1 cellular context compared by ENCODE assay signal in the genomic region with DNA sequence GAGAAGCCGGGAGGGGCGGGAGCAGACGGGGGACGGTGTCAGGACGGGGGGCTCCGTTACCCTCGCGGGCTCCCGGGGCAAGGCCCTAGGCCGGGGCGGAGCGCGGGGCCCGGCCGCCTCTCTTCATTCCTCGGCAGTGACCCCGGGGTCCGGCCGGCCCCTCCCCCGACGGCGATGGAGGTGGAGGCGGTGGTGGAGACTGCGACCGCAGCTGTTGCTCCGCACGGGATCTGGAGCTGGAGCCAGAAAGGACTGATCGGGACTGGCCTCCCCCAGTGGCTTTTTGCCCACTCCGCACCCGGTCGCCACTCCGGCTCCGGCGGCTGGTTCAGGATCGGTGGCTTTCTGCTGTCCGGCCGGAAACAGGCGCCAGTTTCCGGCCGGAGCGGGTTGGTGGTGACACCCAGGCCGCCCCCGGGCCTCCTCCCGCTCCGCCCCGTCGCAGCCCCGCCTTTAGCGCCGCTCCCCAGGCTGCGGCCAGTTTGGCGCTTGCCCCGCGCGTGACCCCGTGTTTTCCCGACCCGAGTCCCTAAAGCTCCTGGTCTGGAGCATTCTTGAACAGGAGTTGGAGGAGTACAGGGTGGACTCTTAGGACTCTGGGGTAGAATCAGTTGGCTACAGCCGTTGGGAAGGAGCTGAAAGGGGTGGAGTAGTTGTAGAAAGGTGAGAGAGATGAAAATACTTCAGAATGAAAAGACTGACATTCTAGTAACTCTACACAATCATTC.
TF ChIP-seq lines count a peak whose summit lies in the region.

A gene (minus strand): TSS at position 339 of the 728 bp plus-strand sequence. CDS start 33,216 bp downstream, outside the sequence.

TF ChIP-seq in HepG2, 621 proteins besides CTCF, POLR2A, EP300 and RAD21 (continued from another document and continues in another):
- TF ChIP-seq, protein P1, sequence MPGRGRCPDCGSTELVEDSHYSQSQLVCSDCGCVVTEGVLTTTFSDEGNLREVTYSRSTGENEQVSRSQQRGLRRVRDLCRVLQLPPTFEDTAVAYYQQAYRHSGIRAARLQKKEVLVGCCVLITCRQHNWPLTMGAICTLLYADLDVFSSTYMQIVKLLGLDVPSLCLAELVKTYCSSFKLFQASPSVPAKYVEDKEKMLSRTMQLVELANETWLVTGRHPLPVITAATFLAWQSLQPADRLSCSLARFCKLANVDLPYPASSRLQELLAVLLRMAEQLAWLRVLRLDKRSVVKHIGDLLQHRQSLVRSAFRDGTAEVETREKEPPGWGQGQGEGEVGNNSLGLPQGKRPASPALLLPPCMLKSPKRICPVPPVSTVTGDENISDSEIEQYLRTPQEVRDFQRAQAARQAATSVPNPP (CRISPR knock-in tag; IDR thresholded peaks at IDR 0.05) = no peak
- TF ChIP-seq TBX3 (IDR thresholded peaks at IDR 0.05; ENCODE audit: borderline replicate concordance) (peak; percentile 17; the same call in 1 of the 2 replicates), U2AF2 (IDR thresholded peaks at IDR 0.05; ENCODE audit: low read depth, low read length) (no peak), FOXC1 (CRISPR knock-in tag; IDR thresholded peaks at IDR 0.05; ENCODE audit: borderline replicate concordance) (no peak), NFE2 (CRISPR knock-in tag; IDR thresholded peaks at IDR 0.05) (no peak), TBP (CRISPR knock-in tag; IDR thresholded peaks at IDR 0.05) (no peak), ZNF251 (CRISPR knock-in tag; IDR thresholded peaks at IDR 0.05) (0 out of 2 replicates have a peak, but pooled peaks have one; percentile 54), ZSCAN29 (CRISPR knock-in tag; conservative IDR thresholded peaks at IDR 0.05) (peak; percentile 34; the same call in 1 of the 2 replicates), ZNF33B (CRISPR knock-in tag; IDR thresholded peaks at IDR 0.05) (no peak), SKI (IDR thresholded peaks at IDR 0.05; ENCODE audit: partially characterized antibody) (peak; percentile 87), HNRNPL (IDR thresholded peaks at IDR 0.05; ENCODE audit: low read depth, low read length) (peak; percentile 73; the same call in 1 of the 2 replicates), MTF2 (CRISPR knock-in tag; IDR thresholded peaks at IDR 0.05; ENCODE audit: borderline replicate concordance) (no peak), PHF20 (CRISPR knock-in tag; IDR thresholded peaks at IDR 0.05) (peak; percentile 85), GTF3A (CRISPR knock-in tag; conservative IDR thresholded peaks at IDR 0.05) (no peak), ZNF292 (CRISPR knock-in tag; IDR thresholded peaks at IDR 0.05; ENCODE audit: borderline replicate concordance, low read depth) (0 out of 2 replicates have a peak, but pooled peaks have one; percentile 44), ZNF17 (CRISPR knock-in tag; IDR thresholded peaks at IDR 0.05) (no peak), TEAD3 (CRISPR knock-in tag; optimal IDR thresholded peaks at IDR 0.05; ENCODE audit: borderline replicate concordance) (peak; percentile 67), ZNF496 (CRISPR knock-in tag; IDR thresholded peaks at IDR 0.05; ENCODE audit: insufficient replicate concordance) (no peak), PHF5A (CRISPR knock-in tag; IDR thresholded peaks at IDR 0.05; ENCODE audit: low read depth, unreplicated experiment) (peak; percentile 91), ZNF431 (CRISPR knock-in tag; IDR thresholded peaks at IDR 0.05; ENCODE audit: borderline replicate concordance, low read depth) (peak; percentile 69; the same call in 1 of the 2 replicates), ARHGAP35 (CRISPR knock-in tag; IDR thresholded peaks at IDR 0.05; ENCODE audit: borderline replicate concordance) (peak; percentile 20; the same call in 1 of the 2 replicates), MED13 (CRISPR knock-in tag; IDR thresholded peaks at IDR 0.05) (0 out of 2 replicates have a peak, but pooled peaks have one; percentile 19), ZNF260 (CRISPR knock-in tag; IDR thresholded peaks at IDR 0.05; ENCODE audit: borderline replicate concordance, low read depth) (no peak), MXD4 (CRISPR knock-in tag; IDR thresholded peaks at IDR 0.05) (peak; percentile 61; the same call in 1 of the 2 replicates), CCDC6 (CRISPR knock-in tag; IDR thresholded peaks at IDR 0.05) (peak; percentile 87), ZNF230 (CRISPR knock-in tag; IDR thresholded peaks at IDR 0.05) (peak; percentile 84; the same call in 1 of the 2 replicates), ZNF264 (CRISPR knock-in tag; IDR thresholded peaks at IDR 0.05) (no peak), KAT8 (CRISPR knock-in tag; IDR thresholded peaks at IDR 0.05) (peak; percentile 93), IRF2 (CRISPR knock-in tag; IDR thresholded peaks at IDR 0.05) (peak; percentile 86), HCFC1 (IDR thresholded peaks at IDR 0.05; ENCODE audit: low read depth, low read length) (peak; percentile 54; the same call in 1 of the 2 replicates), CREM (IDR thresholded peaks at IDR 0.05) (0 out of 2 replicates have a peak, but pooled peaks have one; percentile 23), CREM (CRISPR knock-in tag; IDR thresholded peaks at IDR 0.05) (no peak), DNMT1 (CRISPR knock-in tag; IDR thresholded peaks at IDR 0.05) (no peak), MBNL3 (CRISPR knock-in tag; conservative IDR thresholded peaks at IDR 0.05) (no peak), ZNF879 (CRISPR knock-in tag; IDR thresholded peaks at IDR 0.05) (peak; percentile 84; the same call in 1 of the 2 replicates), NRL (CRISPR knock-in tag; IDR thresholded peaks at IDR 0.05; ENCODE audit: borderline replicate concordance) (peak; percentile 76; the same call in 1 of the 2 replicates), RORA (CRISPR knock-in tag; IDR thresholded peaks at IDR 0.05) (no peak), ASH2L (IDR thresholded peaks at IDR 0.05; ENCODE audit: insufficient read length, low read depth, low read length) (peak; percentile 98), ZNF3 (CRISPR knock-in tag; IDR thresholded peaks at IDR 0.05) (no peak), SPEN (CRISPR knock-in tag; IDR thresholded peaks at IDR 0.05; ENCODE audit: low read depth) (peak; percentile 83), PPARG (CRISPR knock-in tag; conservative IDR thresholded peaks at IDR 0.05) (peak; percentile 69), ZBTB7B (CRISPR knock-in tag; IDR thresholded peaks at IDR 0.05) (peak; percentile 91; the same call in 1 of the 2 replicates), SNAI1 (CRISPR knock-in tag; IDR thresholded peaks at IDR 0.05; ENCODE audit: borderline replicate concordance) (0 out of 2 replicates have a peak, but pooled peaks have one; percentile 56)
- TF ChIP-seq, protein P2, sequence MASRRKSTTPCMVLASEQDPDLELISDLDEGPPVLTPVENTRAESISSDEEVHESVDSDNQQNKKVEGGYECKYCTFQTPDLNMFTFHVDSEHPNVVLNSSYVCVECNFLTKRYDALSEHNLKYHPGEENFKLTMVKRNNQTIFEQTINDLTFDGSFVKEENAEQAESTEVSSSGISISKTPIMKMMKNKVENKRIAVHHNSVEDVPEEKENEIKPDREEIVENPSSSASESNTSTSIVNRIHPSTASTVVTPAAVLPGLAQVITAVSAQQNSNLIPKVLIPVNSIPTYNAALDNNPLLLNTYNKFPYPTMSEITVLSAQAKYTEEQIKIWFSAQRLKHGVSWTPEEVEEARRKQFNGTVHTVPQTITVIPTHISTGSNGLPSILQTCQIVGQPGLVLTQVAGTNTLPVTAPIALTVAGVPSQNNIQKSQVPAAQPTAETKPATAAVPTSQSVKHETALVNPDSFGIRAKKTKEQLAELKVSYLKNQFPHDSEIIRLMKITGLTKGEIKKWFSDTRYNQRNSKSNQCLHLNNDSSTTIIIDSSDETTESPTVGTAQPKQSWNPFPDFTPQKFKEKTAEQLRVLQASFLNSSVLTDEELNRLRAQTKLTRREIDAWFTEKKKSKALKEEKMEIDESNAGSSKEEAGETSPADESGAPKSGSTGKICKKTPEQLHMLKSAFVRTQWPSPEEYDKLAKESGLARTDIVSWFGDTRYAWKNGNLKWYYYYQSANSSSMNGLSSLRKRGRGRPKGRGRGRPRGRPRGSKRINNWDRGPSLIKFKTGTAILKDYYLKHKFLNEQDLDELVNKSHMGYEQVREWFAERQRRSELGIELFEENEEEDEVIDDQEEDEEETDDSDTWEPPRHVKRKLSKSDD (CRISPR knock-in tag; IDR thresholded peaks at IDR 0.05; ENCODE audit: low read depth) = no peak
- TF ChIP-seq, protein P3, sequence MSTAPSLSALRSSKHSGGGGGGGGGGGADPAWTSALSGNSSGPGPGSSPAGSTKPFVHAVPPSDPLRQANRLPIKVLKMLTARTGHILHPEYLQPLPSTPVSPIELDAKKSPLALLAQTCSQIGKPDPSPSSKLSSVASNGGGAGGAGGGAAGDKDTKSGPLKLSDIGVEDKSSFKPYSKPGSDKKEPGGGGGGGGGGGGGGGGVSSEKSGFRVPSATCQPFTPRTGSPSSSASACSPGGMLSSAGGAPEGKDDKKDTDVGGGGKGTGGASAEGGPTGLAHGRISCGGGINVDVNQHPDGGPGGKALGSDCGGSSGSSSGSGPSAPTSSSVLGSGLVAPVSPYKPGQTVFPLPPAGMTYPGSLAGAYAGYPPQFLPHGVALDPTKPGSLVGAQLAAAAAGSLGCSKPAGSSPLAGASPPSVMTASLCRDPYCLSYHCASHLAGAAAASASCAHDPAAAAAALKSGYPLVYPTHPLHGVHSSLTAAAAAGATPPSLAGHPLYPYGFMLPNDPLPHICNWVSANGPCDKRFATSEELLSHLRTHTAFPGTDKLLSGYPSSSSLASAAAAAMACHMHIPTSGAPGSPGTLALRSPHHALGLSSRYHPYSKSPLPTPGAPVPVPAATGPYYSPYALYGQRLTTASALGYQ (CRISPR knock-in tag; IDR thresholded peaks at IDR 0.05) = peak; percentile 37; the same call in 1 of the 2 replicates
- TF ChIP-seq, protein P4, sequence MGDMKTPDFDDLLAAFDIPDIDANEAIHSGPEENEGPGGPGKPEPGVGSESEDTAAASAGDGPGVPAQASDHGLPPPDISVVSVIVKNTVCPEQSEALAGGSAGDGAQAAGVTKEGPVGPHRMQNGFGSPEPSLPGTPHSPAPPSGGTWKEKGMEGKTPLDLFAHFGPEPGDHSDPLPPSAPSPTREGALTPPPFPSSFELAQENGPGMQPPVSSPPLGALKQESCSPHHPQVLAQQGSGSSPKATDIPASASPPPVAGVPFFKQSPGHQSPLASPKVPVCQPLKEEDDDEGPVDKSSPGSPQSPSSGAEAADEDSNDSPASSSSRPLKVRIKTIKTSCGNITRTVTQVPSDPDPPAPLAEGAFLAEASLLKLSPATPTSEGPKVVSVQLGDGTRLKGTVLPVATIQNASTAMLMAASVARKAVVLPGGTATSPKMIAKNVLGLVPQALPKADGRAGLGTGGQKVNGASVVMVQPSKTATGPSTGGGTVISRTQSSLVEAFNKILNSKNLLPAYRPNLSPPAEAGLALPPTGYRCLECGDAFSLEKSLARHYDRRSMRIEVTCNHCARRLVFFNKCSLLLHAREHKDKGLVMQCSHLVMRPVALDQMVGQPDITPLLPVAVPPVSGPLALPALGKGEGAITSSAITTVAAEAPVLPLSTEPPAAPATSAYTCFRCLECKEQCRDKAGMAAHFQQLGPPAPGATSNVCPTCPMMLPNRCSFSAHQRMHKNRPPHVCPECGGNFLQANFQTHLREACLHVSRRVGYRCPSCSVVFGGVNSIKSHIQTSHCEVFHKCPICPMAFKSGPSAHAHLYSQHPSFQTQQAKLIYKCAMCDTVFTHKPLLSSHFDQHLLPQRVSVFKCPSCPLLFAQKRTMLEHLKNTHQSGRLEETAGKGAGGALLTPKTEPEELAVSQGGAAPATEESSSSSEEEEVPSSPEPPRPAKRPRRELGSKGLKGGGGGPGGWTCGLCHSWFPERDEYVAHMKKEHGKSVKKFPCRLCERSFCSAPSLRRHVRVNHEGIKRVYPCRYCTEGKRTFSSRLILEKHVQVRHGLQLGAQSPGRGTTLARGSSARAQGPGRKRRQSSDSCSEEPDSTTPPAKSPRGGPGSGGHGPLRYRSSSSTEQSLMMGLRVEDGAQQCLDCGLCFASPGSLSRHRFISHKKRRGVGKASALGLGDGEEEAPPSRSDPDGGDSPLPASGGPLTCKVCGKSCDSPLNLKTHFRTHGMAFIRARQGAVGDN (CRISPR knock-in tag; IDR thresholded peaks at IDR 0.05) = peak; percentile 89
- TF ChIP-seq, protein P5, sequence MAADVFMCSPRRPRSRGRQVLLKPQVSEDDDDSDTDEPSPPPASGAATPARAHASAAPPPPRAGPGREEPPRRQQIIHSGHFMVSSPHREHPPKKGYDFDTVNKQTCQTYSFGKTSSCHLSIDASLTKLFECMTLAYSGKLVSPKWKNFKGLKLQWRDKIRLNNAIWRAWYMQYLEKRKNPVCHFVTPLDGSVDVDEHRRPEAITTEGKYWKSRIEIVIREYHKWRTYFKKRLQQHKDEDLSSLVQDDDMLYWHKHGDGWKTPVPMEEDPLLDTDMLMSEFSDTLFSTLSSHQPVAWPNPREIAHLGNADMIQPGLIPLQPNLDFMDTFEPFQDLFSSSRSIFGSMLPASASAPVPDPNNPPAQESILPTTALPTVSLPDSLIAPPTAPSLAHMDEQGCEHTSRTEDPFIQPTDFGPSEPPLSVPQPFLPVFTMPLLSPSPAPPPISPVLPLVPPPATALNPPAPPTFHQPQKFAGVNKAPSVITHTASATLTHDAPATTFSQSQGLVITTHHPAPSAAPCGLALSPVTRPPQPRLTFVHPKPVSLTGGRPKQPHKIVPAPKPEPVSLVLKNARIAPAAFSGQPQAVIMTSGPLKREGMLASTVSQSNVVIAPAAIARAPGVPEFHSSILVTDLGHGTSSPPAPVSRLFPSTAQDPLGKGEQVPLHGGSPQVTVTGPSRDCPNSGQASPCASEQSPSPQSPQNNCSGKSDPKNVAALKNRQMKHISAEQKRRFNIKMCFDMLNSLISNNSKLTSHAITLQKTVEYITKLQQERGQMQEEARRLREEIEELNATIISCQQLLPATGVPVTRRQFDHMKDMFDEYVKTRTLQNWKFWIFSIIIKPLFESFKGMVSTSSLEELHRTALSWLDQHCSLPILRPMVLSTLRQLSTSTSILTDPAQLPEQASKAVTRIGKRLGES (CRISPR knock-in tag; IDR thresholded peaks at IDR 0.05; ENCODE audit: borderline replicate concordance) = no peak
- TF ChIP-seq, protein P6, sequence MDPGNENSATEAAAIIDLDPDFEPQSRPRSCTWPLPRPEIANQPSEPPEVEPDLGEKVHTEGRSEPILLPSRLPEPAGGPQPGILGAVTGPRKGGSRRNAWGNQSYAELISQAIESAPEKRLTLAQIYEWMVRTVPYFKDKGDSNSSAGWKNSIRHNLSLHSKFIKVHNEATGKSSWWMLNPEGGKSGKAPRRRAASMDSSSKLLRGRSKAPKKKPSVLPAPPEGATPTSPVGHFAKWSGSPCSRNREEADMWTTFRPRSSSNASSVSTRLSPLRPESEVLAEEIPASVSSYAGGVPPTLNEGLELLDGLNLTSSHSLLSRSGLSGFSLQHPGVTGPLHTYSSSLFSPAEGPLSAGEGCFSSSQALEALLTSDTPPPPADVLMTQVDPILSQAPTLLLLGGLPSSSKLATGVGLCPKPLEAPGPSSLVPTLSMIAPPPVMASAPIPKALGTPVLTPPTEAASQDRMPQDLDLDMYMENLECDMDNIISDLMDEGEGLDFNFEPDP (CRISPR knock-in tag; conservative IDR thresholded peaks at IDR 0.05) = no peak
- TF ChIP-seq, protein P7, sequence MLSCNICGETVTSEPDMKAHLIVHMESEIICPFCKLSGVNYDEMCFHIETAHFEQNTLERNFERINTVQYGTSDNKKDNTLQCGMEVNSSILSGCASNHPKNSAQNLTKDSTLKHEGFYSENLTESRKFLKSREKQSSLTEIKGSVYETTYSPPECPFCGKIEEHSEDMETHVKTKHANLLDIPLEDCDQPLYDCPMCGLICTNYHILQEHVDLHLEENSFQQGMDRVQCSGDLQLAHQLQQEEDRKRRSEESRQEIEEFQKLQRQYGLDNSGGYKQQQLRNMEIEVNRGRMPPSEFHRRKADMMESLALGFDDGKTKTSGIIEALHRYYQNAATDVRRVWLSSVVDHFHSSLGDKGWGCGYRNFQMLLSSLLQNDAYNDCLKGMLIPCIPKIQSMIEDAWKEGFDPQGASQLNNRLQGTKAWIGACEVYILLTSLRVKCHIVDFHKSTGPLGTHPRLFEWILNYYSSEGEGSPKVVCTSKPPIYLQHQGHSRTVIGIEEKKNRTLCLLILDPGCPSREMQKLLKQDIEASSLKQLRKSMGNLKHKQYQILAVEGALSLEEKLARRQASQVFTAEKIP (CRISPR knock-in tag; IDR thresholded peaks at IDR 0.05; ENCODE audit: borderline replicate concordance) = no peak
